Comparison of ENCODE assay signal across 11 cellular contexts in the genomic region with DNA sequence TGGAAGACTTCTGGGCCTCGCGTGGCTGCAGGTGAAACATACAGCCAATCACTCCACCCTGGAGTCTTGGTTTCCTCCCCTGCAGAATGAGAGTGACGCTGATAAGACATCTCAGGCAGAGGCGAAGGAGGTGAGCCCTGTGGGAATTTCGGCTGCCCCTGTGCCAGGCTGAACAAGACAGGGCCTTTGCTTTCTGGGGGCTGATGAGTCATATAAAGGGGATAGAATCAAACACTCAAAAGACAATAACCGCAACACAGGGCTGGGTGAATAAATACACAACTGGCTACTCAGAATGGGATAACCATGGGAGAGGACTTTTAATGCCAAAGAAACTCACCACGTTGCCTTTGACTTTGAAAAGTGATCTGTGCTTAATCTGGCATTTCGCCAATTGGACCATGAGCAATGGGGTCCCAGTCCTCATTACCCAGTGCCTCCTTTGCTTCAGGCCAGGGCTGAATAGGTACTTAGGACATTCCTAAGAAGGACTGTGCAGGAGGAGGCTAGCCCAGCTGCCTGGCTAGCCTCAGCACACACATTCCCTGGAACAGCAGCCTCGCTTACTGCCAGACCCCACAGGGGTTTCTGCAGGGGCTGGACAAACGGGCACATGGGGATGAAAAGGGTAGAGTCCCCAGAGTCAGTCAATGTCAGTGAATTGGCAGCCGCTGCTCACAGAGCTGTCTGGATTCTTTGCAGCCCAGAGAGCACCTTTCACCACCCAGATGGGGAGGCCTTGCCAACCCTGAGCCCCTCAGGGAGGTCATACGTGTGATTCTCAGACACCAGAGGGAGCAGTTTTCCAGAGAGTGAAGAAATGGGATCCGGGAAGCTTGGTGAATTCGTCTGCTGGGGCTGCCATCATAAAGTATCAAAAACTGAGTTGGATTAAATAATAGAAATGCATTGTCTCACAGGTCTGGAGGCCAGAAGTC.
DNase-seq lines count a peak whose midpoint lies in the region; ATAC-seq, FAIRE-seq and TF ChIP-seq lines count a peak whose summit lies in the region.
"Had no signal": no experiment of that assay in that cellular context is flagged by ENCODE, and none has a peak within 500 bp of the region (broad histone marks: within the 10 kb centered on the region; RNA-seq: fewer than 3 reads in every experiment).

No MANE protein-coding gene starts in this region.

- TF ChIP-seq CTCF in GM12878 (IDR thresholded peaks at IDR 0.05 in 2 of 3, conservative IDR thresholded peaks at IDR 0.05 in 1 of 3; ENCODE audit: control insufficient read depth in 2 of 3, extremely low read depth in 1 of 3, insufficient read depth in 1 of 3, low read depth in 3 of 3, low read length in 3 of 3), result 0 out of 6 replicates have a peak, but pooled peaks of 1 of the 3 experiments have one; percentile 4
- TF ChIP-seq CTCF in nephron (IDR thresholded peaks at IDR 0.05; ENCODE audit: unreplicated experiment in 3 of 3), result peak; percentile 21 to 45 (median 36)

- H3K36me3 Mint-ChIP-seq in nephron (ENCODE audit: low read depth), result no peaks in the 10 kb centered on the region
- H3K36me3 Mint-ChIP-seq: natural killer cell had no signal

- DNase-seq in Daoy (ENCODE audit: low read depth) (peak; percentile 87), GM12878 (ENCODE audit: low read depth, low spot score) (no peak), DMS79 (lab: John Stamatoyannopoulos, UW) (no peak), frontal cortex (ENCODE audit: low spot score in 2 of 2) (no peak), GM19238 (ENCODE audit: insufficient read length, low spot score) (no peak)
- DNase-seq in activated effector memory CD4-positive, alpha-beta T cell treated with Interleukin-2 at 50 U/mL for 16 hours, result no peak
- DNase-seq: amniotic stem cell, natural killer cell, RPMI8226 had no signal

- no peak overlapping the region for H3K4me3 Mint-ChIP-seq in nephron
- H3K4me3 Mint-ChIP-seq: natural killer cell had no signal

- peaks cover 14% of the 10 kb centered on the region for H3K4me1 ChIP-seq in GM12878 (ENCODE audit: control insufficient read depth, insufficient read depth, low read length)

- FAIRE-seq in GM12878 (lab: Jason Lieb, UNC), result no peak
- FAIRE-seq in frontal cortex (lab: Jason Lieb, UNC), result no peak

- TF ChIP-seq EP300 in GM12878 (IDR thresholded peaks at IDR 0.05; ENCODE audit: borderline replicate concordance in 1 of 2, control insufficient read depth in 1 of 2, low read depth in 2 of 2, low read length in 2 of 2), result peak in 1 of 2 experiments; percentile 22; a peak in 1 of 4 replicates

- H3K4me2 ChIP-seq in GM12878 (ENCODE audit: control insufficient read depth, insufficient read depth), result no peak overlapping the region

- SMC1A ChIA-PET in GM12878 (lab: Charles Lee; ENCODE audit: uncharacterized antibody, unreplicated experiment), result interaction anchor here (0.6 to 4.2 kb wide), 12 partner anchors 9 to 321 kb away, joined by 3 to 31 read pairs (median 4); no protein-coding TSS in a partner anchor

- no peak overlapping the region for H3K9ac ChIP-seq in GM12878 (ENCODE audit: control insufficient read depth, insufficient read depth, low read length)

- CTCF ChIA-PET in GM12878 (lab: Yijun Ruan, JAX), result interaction anchor here (0.6 to 2.9 kb wide), 10 partner anchors 8 to 326 kb away, joined by 3 to 11 read pairs (median 4); no protein-coding TSS in a partner anchor

- H3K27me3 ChIP-seq in GM12878 (replicated peaks in 1 of 2; ENCODE audit: control insufficient read depth in 2 of 2, insufficient read depth in 2 of 2, low read length in 1 of 2), result no peaks in the 10 kb centered on the region

- TSS peak; percentile 83 for BruUV-seq in GM12878 (replicated peaks; lab: Mats Ljungman, UMichigan)

- H3K79me2 ChIP-seq in GM12878 (ENCODE audit: control insufficient read depth, insufficient read depth, low read length), result no peaks in the 10 kb centered on the region

- POLR2A ChIA-PET in GM12878 (lab: Charles Lee), result interaction anchor here (1.3 to 1.7 kb wide), 3 partner anchors 8 to 30 kb away, joined by 3 to 8 read pairs (median 5); no protein-coding TSS in a partner anchor

- no peak for TF ChIP-seq POLR2A in GM12878 (IDR thresholded peaks at IDR 0.05; ENCODE audit: low read depth, low read length)

- WGBS in GM12878 (ENCODE audit: insufficient coverage, insufficient replicate concordance, low lambda C conversion rate, missing lambda C conversion rate), result 7% methylated on average over 14 of the region's 14 CpGs

- H3K9me3 Mint-ChIP-seq in nephron, result no peaks in the 10 kb centered on the region
- H3K9me3 Mint-ChIP-seq: natural killer cell had no signal

- H3K27ac Mint-ChIP-seq in nephron, result peak overlapping the region in 2 of 3 experiments; percentile 13 to 31
- H3K27ac Mint-ChIP-seq: natural killer cell had no signal

- intact Hi-C loops in GM12878 (cut with micrococcal nuclease; ENCODE audit: unreplicated experiment), result loop anchor here (5.0 kb wide), 3 partner anchors 87 to 322 kb away; no protein-coding TSS in a partner anchor

- H3K4me1 Mint-ChIP-seq in nephron, result peaks cover 31% of the 10 kb centered on the region
- H3K4me1 Mint-ChIP-seq: natural killer cell had no signal

- H2AFZ ChIP-seq in GM12878 (ENCODE audit: control insufficient read depth, low read depth, low read length), result no peak overlapping the region

- H4K20me1 ChIP-seq in GM12878 (ENCODE audit: control insufficient read depth, insufficient read depth), result no peaks in the 10 kb centered on the region

- peaks cover 9% of the 10 kb centered on the region for H3K27me3 Mint-ChIP-seq in nephron (ENCODE audit: low read depth)

- H3K27ac ChIP-seq in GM12878 (ENCODE audit: control insufficient read depth, insufficient read depth), result no peak overlapping the region

- TF ChIP-seq RAD21 in GM12878 (IDR thresholded peaks at IDR 0.05; ENCODE audit: insufficient read depth, low read depth, low read length), result no peak

- in situ Hi-C loops in GM12878 (cut with MboI), result no loop called here

- H3K4me3 ChIP-seq in GM12878, result no peak overlapping the region

- H3K9me3 ChIP-seq in GM12878 (replicated peaks; ENCODE audit: control insufficient read depth, insufficient read depth, low read length), result no peaks in the 10 kb centered on the region

- peak; percentile 46 for ATAC-seq in HG03442 (IDR thresholded peaks at IDR 0.05; ENCODE audit: unreplicated experiment)
- ATAC-seq in GM12878, result peak; percentile 49
- ATAC-seq: natural killer cell had no signal

- RAD21 ChIA-PET in GM12878 (lab: Charles Lee; ENCODE audit: unreplicated experiment), result interaction anchor here (0.6 to 1.8 kb wide), 7 partner anchors 9 to 241 kb away, joined by 3 to 5 read pairs (median 3); no protein-coding TSS in a partner anchor

- H3K36me3 ChIP-seq in GM12878 (ENCODE audit: control insufficient read depth in 2 of 2, insufficient read depth in 2 of 2, low read length in 1 of 2), result no peaks in the 10 kb centered on the region

TF ChIP-seq in GM12878, 131 proteins besides CTCF, POLR2A, EP300 and RAD21 (continues in another document):
- TF ChIP-seq SMAD5 (IDR thresholded peaks at IDR 0.05; ENCODE audit: low read depth) (peak; percentile 14), EED (IDR thresholded peaks at IDR 0.05; ENCODE audit: low read depth) (peak; percentile 64), NFIC (IDR thresholded peaks at IDR 0.05; ENCODE audit: low read depth, low read length) (peak; percentile 71; the same call in 1 of the 2 replicates), KLF5 (IDR thresholded peaks at IDR 0.05; ENCODE audit: partially characterized antibody) (no peak), PAX5 (IDR thresholded peaks at IDR 0.05; ENCODE audit: borderline replicate concordance, low read depth, low read length) (no peak), RUNX3 (IDR thresholded peaks at IDR 0.05; ENCODE audit: low read length) (peak; percentile 89)
- TF ChIP-seq, protein P1, sequence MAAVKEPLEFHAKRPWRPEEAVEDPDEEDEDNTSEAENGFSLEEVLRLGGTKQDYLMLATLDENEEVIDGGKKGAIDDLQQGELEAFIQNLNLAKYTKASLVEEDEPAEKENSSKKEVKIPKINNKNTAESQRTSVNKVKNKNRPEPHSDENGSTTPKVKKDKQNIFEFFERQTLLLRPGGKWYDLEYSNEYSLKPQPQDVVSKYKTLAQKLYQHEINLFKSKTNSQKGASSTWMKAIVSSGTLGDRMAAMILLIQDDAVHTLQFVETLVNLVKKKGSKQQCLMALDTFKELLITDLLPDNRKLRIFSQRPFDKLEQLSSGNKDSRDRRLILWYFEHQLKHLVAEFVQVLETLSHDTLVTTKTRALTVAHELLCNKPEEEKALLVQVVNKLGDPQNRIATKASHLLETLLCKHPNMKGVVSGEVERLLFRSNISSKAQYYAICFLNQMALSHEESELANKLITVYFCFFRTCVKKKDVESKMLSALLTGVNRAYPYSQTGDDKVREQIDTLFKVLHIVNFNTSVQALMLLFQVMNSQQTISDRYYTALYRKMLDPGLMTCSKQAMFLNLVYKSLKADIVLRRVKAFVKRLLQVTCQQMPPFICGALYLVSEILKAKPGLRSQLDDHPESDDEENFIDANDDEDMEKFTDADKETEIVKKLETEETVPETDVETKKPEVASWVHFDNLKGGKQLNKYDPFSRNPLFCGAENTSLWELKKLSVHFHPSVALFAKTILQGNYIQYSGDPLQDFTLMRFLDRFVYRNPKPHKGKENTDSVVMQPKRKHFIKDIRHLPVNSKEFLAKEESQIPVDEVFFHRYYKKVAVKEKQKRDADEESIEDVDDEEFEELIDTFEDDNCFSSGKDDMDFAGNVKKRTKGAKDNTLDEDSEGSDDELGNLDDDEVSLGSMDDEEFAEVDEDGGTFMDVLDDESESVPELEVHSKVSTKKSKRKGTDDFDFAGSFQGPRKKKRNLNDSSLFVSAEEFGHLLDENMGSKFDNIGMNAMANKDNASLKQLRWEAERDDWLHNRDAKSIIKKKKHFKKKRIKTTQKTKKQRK (IDR thresholded peaks at IDR 0.05; ENCODE audit: low read depth, low read length), result no peak
- TF ChIP-seq, protein P2, sequence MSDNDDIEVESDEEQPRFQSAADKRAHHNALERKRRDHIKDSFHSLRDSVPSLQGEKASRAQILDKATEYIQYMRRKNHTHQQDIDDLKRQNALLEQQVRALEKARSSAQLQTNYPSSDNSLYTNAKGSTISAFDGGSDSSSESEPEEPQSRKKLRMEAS (IDR thresholded peaks at IDR 0.05; ENCODE audit: low read depth, low read length), result no peak
- TF ChIP-seq, protein P3, sequence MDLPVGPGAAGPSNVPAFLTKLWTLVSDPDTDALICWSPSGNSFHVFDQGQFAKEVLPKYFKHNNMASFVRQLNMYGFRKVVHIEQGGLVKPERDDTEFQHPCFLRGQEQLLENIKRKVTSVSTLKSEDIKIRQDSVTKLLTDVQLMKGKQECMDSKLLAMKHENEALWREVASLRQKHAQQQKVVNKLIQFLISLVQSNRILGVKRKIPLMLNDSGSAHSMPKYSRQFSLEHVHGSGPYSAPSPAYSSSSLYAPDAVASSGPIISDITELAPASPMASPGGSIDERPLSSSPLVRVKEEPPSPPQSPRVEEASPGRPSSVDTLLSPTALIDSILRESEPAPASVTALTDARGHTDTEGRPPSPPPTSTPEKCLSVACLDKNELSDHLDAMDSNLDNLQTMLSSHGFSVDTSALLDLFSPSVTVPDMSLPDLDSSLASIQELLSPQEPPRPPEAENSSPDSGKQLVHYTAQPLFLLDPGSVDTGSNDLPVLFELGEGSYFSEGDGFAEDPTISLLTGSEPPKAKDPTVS (IDR thresholded peaks at IDR 0.05; ENCODE audit: low read depth, low read length), result no peak
